ENCODE assay signal across 34 cellular contexts in genomic region chr9:116888066-116888465, GRCh38.
"Had no signal": no experiment of that assay in that cellular context is flagged by ENCODE, and none has a peak within 500 bp of the region (broad histone marks: within the 10 kb centered on the region; RNA-seq: fewer than 3 reads in every experiment).

No MANE protein-coding gene starts in this region.

- H3K9ac ChIP-seq: KMS-11 had no signal

- H3K36me3 ChIP-seq: MG63 had no signal

- H3K4me2 ChIP-seq: KMS-11 had no signal

- H3K9me3 ChIP-seq: MG63 had no signal

- H3K27me3 ChIP-seq: MG63 had no signal

- H3K27ac ChIP-seq: KMS-11 had no signal

- H3K4me3 ChIP-seq: MG63 had no signal

- DNase-seq: Karpas-422, Kasumi-1, MG63, MM.1S, MV-4-11, NCI-H1048, NCI-H1092, NCI-H1092 treated with DMSO at 0.1 percent for 48 hours, NCI-H1105, NCI-H1105 treated with DMSO at 0.1 percent for 48 hours, NCI-H1417, NCI-H1417 treated with DMSO at 0.1 percent for 48 hours, NCI-H1436, NCI-H1436 treated with DMSO at 0.1 percent for 48 hours, NCI-H146, NCI-H1694, NCI-H1694 treated with DMSO at 0.1 percent for 48 hours, NCI-H187, NCI-H187 treated with DMSO at 0.1 percent for 48 hours, NCI-H1930, NCI-H2029, NCI-H2029 treated with DMSO at 0.1 percent for 48 hours, NCI-H2081, NCI-H2081 treated with DMSO at 0.1 percent for 48 hours, NCI-H2107, NCI-H2171, NCI-H2171 treated with DMSO at 0.1 percent for 48 hours, NCI-H2227 treated with DMSO at 0.1 percent for 48 hours, NCI-H226, NCI-H345, NCI-H446, NCI-H446 treated with DMSO at 0.1 percent for 48 hours, NCI-H510A had no signal
